ENCODE assay signal across 8 cellular contexts in genomic region chr6:44246663-44247337, GRCh38. TPM values are rescaled to one million over a fixed set of nuclear protein-coding genes. Genes with fewer than 3 reads are reported as not detected.
DNase-seq lines count a peak whose midpoint lies in the region; ATAC-seq and TF ChIP-seq lines count a peak whose summit lies in the region.

Gene HSP90AB1, plus strand, starts transcription at chr6:44247101. Its CDS starts 1,529 bp downstream, at chr6:44248630.

- peak within 1 kb of the TSS; percentile 98 for H3K4me3 Mint-ChIP-seq in T-helper 2 cell treated with Interferon-gamma antibody and Interleukin-4, amounts not matched to agents 5 μg/mL and 100 μg/mL, for 36 hours

- H3K9me2 ChIP-seq in hepatocyte (replicated peaks; ENCODE audit: insufficient read depth): no peaks in the 10 kb centered on the region

- peak; percentile 98 for DNase-seq in NCI-H2029 (lab: John Stamatoyannopoulos, UW)
- peak; percentile 98 for DNase-seq in T-helper 2 cell treated with Interferon-gamma antibody and Interleukin-4, amounts not matched to agents 5 μg/mL and 100 μg/mL, for 36 hours (ENCODE audit: low spot score)
- peak; percentile 94 for DNase-seq in astrocyte of the cerebellum (ENCODE audit: low read depth)
- peak; percentile 98 for DNase-seq in hepatocyte (ENCODE audit: low spot score)
- DNase-seq in retina: peak; percentile 96
- DNase-seq in cortex of kidney (lab: John Stamatoyannopoulos, UW): no peak

- peak within 1 kb of the TSS; percentile 98 for H3K27ac ChIP-seq in hepatocyte

- H3K27me3 Mint-ChIP-seq in T-helper 2 cell treated with Interferon-gamma antibody and Interleukin-4, amounts not matched to agents 5 μg/mL and 100 μg/mL, for 36 hours (ENCODE audit: low read depth): peaks cover 2% of the 10 kb centered on the region

- TF ChIP-seq CTCF in astrocyte of the cerebellum (IDR thresholded peaks at IDR 0.05; ENCODE audit: low read depth, low read length, missing control alignments): no peak
- no peak for TF ChIP-seq CTCF in hepatocyte (IDR thresholded peaks at IDR 0.05; ENCODE audit: poor library complexity)

- H4K20me1 ChIP-seq in hepatocyte (ENCODE audit: insufficient read depth, poor library complexity, severe bottlenecking): peaks cover 48% of the 10 kb centered on the region

- peak within 1 kb of the TSS; percentile 97 for H3K27ac Mint-ChIP-seq in T-helper 2 cell treated with Interferon-gamma antibody and Interleukin-4, amounts not matched to agents 5 μg/mL and 100 μg/mL, for 36 hours

- peaks cover 31% of the 10 kb centered on the region for H3K4me1 Mint-ChIP-seq in T-helper 2 cell treated with Interferon-gamma antibody and Interleukin-4, amounts not matched to agents 5 μg/mL and 100 μg/mL, for 36 hours (ENCODE audit: low read depth)

- in situ Hi-C loops in astrocyte of the cerebellum (cut with HindIII; ENCODE audit: low sequenced_read_pairs): no loop called here

- H3K4me3 ChIP-seq in astrocyte of the cerebellum (ENCODE audit: low read depth, low read length) (peak within 1 kb of the TSS; percentile 98), hepatocyte (peak within 1 kb of the TSS; percentile 99)

- peaks cover 46% of the 10 kb centered on the region for H3K36me3 Mint-ChIP-seq in T-helper 2 cell treated with Interferon-gamma antibody and Interleukin-4, amounts not matched to agents 5 μg/mL and 100 μg/mL, for 36 hours (ENCODE audit: low read depth)

- under 1% methylated on average over 33 of the region's 34 CpGs for WGBS in hepatocyte (ENCODE audit: low lambda C conversion rate, missing lambda C conversion rate)

- H3K36me3 ChIP-seq in hepatocyte (replicated peaks; ENCODE audit: insufficient read depth, low read depth): no peaks in the 10 kb centered on the region

- peaks cover 16% of the 10 kb centered on the region for H3K4me1 ChIP-seq in hepatocyte (ENCODE audit: insufficient read depth)

- H3K9me3 Mint-ChIP-seq in T-helper 2 cell treated with Interferon-gamma antibody and Interleukin-4, amounts not matched to agents 5 μg/mL and 100 μg/mL, for 36 hours: no peaks in the 10 kb centered on the region

- H3K4me2 ChIP-seq in hepatocyte: peak within 1 kb of the TSS; percentile 88

- H2AFZ ChIP-seq in hepatocyte: peak within 1 kb of the TSS; percentile 88

- H3K79me2 ChIP-seq in hepatocyte: peaks cover 49% of the 10 kb centered on the region

- H3K27me3 ChIP-seq in hepatocyte: no peaks in the 10 kb centered on the region

- peak; percentile 74 for ATAC-seq in GM18511 (IDR thresholded peaks at IDR 0.05; ENCODE audit: unreplicated experiment)
- peak; percentile 54 for ATAC-seq in HG02981 (IDR thresholded peaks at IDR 0.05; ENCODE audit: unreplicated experiment)

- no peaks in the 10 kb centered on the region for H3K9me3 ChIP-seq in hepatocyte (ENCODE audit: low read depth)

RNA-seq across cellular contexts. Expression of gene HSP90AB1, which starts in this region (rescaled TPM):
- total RNA-seq in hepatocyte: 884 and 891 TPM in 2 replicates
- 422 and 440 TPM in 2 replicates for polyA plus RNA-seq in hepatocyte
